Comparison of ENCODE assay signal across 9 cellular contexts in the genomic region with DNA sequence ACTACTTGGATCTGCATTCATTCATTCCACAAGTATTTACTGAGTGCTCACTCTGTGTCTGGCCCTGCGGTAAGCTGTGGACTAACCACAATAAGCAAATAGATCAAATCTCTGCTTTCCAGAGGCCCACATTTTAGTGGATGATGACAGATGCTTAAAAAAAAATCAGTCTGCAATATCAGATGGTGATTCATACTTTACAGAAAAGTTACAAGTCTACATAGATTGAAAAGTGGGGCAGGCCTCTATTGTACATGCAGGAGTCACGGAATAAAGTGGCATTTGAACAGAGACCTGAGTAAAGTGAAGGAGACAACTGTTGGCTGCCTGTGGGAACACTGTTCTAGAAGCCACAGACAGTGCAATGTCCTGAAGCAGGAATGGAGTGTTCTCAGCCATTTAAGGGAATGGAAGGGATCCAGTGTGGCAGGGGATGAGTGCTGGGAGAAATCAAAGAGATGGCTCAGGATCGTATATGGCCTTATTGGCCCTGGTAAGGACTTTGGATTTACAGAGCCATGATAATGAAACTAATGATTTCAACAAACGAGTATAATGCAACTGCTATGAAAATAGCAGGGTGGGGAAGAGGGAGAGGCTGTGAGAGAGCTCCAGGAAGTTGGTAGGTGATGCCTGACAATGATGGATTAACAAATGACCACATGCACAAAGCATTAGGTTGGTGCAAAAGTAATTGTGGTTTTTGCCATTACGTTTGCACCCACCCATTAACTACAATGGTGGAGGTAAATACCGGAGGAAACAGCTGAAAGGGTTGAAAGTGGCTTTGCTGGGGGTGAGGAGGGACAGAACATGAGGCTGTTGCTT. TPM values are rescaled to one million over a fixed set of nuclear protein-coding genes. Genes with fewer than 3 reads are reported as not detected.
DNase-seq lines count a peak whose midpoint lies in the region; ATAC-seq and TF ChIP-seq lines count a peak whose summit lies in the region.
"Had no signal": no experiment of that assay in that cellular context is flagged by ENCODE, and none has a peak within 500 bp of the region (broad histone marks: within the 10 kb centered on the region; RNA-seq: fewer than 3 reads in every experiment).

No MANE protein-coding gene starts in this region.

- H3K4me3 ChIP-seq in OCI-LY7 (ENCODE audit: low read depth, low read length, poor library complexity, severe bottlenecking): no peak overlapping the region
- H3K4me3 ChIP-seq: skin epidermis had no signal

- peaks cover 3% of the 10 kb centered on the region for H3K4me1 ChIP-seq in OCI-LY7 (ENCODE audit: insufficient read depth, low read length, poor library complexity, severe bottlenecking)

- POLR2A ChIA-PET in OCI-LY7 (lab: Charles Lee): no interaction called here

- intact Hi-C loops in OCI-LY7 (cut with micrococcal nuclease; ENCODE audit: unreplicated experiment): no loop called here

- ATAC-seq in stimulated activated naive CD8-positive, alpha-beta T cell treated with anti-CD3 and anti-CD28 coated beads, Interleukin-15, Interleukin-2, amounts not matched to agents 100 U/mL and 50 U/mL, for 24 hours: peak; percentile 66
- no peak for ATAC-seq in GM21381 (IDR thresholded peaks at IDR 0.05; ENCODE audit: unreplicated experiment)

- no peaks in the 10 kb centered on the region for H4K20me1 ChIP-seq in OCI-LY7 (ENCODE audit: insufficient read depth, low read length)

- no peaks in the 10 kb centered on the region for H3K79me2 ChIP-seq in OCI-LY7 (ENCODE audit: insufficient read depth, low read depth, low read length)

- no peaks in the 10 kb centered on the region for H3K36me3 ChIP-seq in OCI-LY7 (ENCODE audit: insufficient read depth, low read length)

- H3K9me3 ChIP-seq in OCI-LY7 (ENCODE audit: low read length): no peaks in the 10 kb centered on the region

- no peak for TF ChIP-seq CTCF in OCI-LY7 (conservative IDR thresholded peaks at IDR 0.05; ENCODE audit: low read length)

- CTCF ChIA-PET in OCI-LY7 (lab: Charles Lee; ENCODE audit: unreplicated experiment): no interaction called here

- H3K4me2 ChIP-seq in OCI-LY7 (ENCODE audit: low read length): no peak overlapping the region

- H3K27ac ChIP-seq in OCI-LY7 (ENCODE audit: low read depth, low read length, poor library complexity, severe bottlenecking) (no peak overlapping the region), epithelial cell of prostate (peak overlapping the region; percentile 99)

- no TSS peak for BruUV-seq in OCI-LY7 (replicated peaks; lab: Mats Ljungman, UMichigan)

- H3K9me2 ChIP-seq in OCI-LY7 (ENCODE audit: insufficient read depth, low read length): no peaks in the 10 kb centered on the region

- no peak overlapping the region for H2AFZ ChIP-seq in OCI-LY7 (ENCODE audit: low read length)

- peak; percentile 30 for DNase-seq in activated naive CD4-positive, alpha-beta T cell treated with Interleukin-2 at 50 U/mL for 16 hours
- no peak for DNase-seq in activated naive CD4-positive, alpha-beta T cell (lab: John Stamatoyannopoulos, UW)
- DNase-seq in OCI-LY7 (ENCODE audit: low spot score) (peak; percentile 11), epithelial cell of prostate (ENCODE audit: low read depth, low spot score) (peak; percentile 94), NCI-H2171 treated with DMSO at 0.1 percent for 48 hours (lab: John Stamatoyannopoulos, UW) (no peak), SHP77 treated with DMSO at 0.1 percent for 48 hours (lab: John Stamatoyannopoulos, UW) (no peak)
- no peak for DNase-seq in stimulated activated naive CD8-positive, alpha-beta T cell treated with anti-CD3 and anti-CD28 coated beads, Interleukin-15, Interleukin-2, amounts not matched to agents 100 U/mL and 50 U/mL, for 24 hours

RNA-seq across cellular contexts. Expression of a gene that starts 31.1 kb away (rescaled TPM):
- total RNA-seq in OCI-LY7 (2014; rRNA removed; shearing (Covaris generic)): not detected in 2 replicates
- total RNA-seq in OCI-LY7 (2022): not detected in 2 replicates

RNA-seq across cellular contexts. Expression of a gene that starts 48.7 kb away (rescaled TPM):
- 22.2 and 31.2 TPM in 2 replicates for total RNA-seq in OCI-LY7 (2014; rRNA removed; shearing (Covaris generic))
- 35.5 and 36.3 TPM in 2 replicates for total RNA-seq in OCI-LY7 (2022)

Comparison
In these comparisons a context has a peak if more than half of its experiments do, and no peak if none do; other contexts are left out.
1. DNase-seq: peak in activated naive CD4-positive, alpha-beta T cell treated with Interleukin-2 at 50 U/mL for 16 hours (single experiment), OCI-LY7 (single experiment) and epithelial cell of prostate (single experiment); none in activated naive CD4-positive, alpha-beta T cell (0 of 4), stimulated activated naive CD8-positive, alpha-beta T cell treated with anti-CD3 and anti-CD28 coated beads, Interleukin-15, Interleukin-2, amounts not matched to agents 100 U/mL and 50 U/mL, for 24 hours (single experiment), NCI-H2171 treated with DMSO at 0.1 percent for 48 hours (single experiment) and SHP77 treated with DMSO at 0.1 percent for 48 hours (single experiment).